ENCODE assay signal across 25 cellular contexts in genomic region chr1:85615536-85615935, GRCh38. TPM values are rescaled to one million over a fixed set of nuclear protein-coding genes. Genes with fewer than 3 reads are reported as not detected.
"Had no signal": no experiment of that assay in that cellular context is flagged by ENCODE, and none has a peak within 500 bp of the region (broad histone marks: within the 10 kb centered on the region; RNA-seq: fewer than 3 reads in every experiment).

No MANE protein-coding gene starts in this region.

- H3K27ac Mint-ChIP-seq: activated CD8-positive, alpha-beta T cell treated with anti-CD3 and anti-CD28 coated beads, Interleukin-2, amount 10 ng/mL, durations not matched to agents 7 days and 5 days; activated naive CD4-positive, alpha-beta T cell treated with anti-CD3 and anti-CD28 coated beads for 36 hours; activated naive CD8-positive, alpha-beta T cell; activated T-helper 1 cell treated with anti-CD3 and anti-CD28 coated beads, Interleukin-12 subunit alpha, Interleukin-12 subunit beta, Interleukin-2, Interleukin-4 antibody, amounts not matched to agents 30 ng/mL and 10 ng/mL and 1 ng/mL, durations not matched to agents 14 hours and 24 hours and 36 hours; T-helper 1 cell treated with Interleukin-12 subunit alpha and Interleukin-12 subunit beta and Interleukin-4 antibody, amounts not matched to agents 30 μg/mL and 1 μg/mL, for 36 hours; WTC11 had no signal

- H3K27me3 ChIP-seq: brain microvascular endothelial cell, cardiac muscle cell, SJSA1 had no signal

- H3K4me3 Mint-ChIP-seq: activated CD8-positive, alpha-beta T cell treated with anti-CD3 and anti-CD28 coated beads, Interleukin-2, amount 10 ng/mL, durations not matched to agents 7 days and 5 days; activated naive CD4-positive, alpha-beta T cell treated with anti-CD3 and anti-CD28 coated beads for 36 hours; activated naive CD8-positive, alpha-beta T cell; activated T-helper 1 cell treated with anti-CD3 and anti-CD28 coated beads, Interleukin-12 subunit alpha, Interleukin-12 subunit beta, Interleukin-2, Interleukin-4 antibody, amounts not matched to agents 30 ng/mL and 10 ng/mL and 1 ng/mL, durations not matched to agents 14 hours and 24 hours and 36 hours; T-helper 1 cell treated with Interleukin-12 subunit alpha and Interleukin-12 subunit beta and Interleukin-4 antibody, amounts not matched to agents 30 μg/mL and 1 μg/mL, for 36 hours; WTC11 had no signal

- H3K27ac ChIP-seq: cardiac muscle cell, SJSA1 had no signal

- H3K36me3 ChIP-seq: brain microvascular endothelial cell, cardiac muscle cell had no signal

- DNase-seq: activated CD4-positive, alpha-beta T cell treated with anti-CD3 and anti-CD28 coated beads for 48 hours; activated CD4-positive, alpha-beta T cell treated with anti-CD3 and anti-CD28 coated beads, Interleukin-2, amount 50 U/mL, for 4 hours; activated CD4-positive, CD25-positive, alpha-beta regulatory T cell treated with anti-CD3 and anti-CD28 coated beads, Interleukin-2, amount 50 U/mL, for 72 hours; activated CD8-positive, alpha-beta memory T cell treated with anti-CD3 and anti-CD28 coated beads, Interleukin-2, amount 50 U/mL, for 48 hours; activated CD8-positive, alpha-beta T cell treated with anti-CD3 and anti-CD28 coated beads, Interleukin-2, amount 10 ng/mL, durations not matched to agents 7 days and 5 days; activated effector memory CD4-positive, alpha-beta T cell treated with Interleukin-2 at 50 U/mL for 16 hours; activated naive CD4-positive, alpha-beta T cell treated with anti-CD3 and anti-CD28 coated beads for 36 hours; activated T-cell treated with anti-CD3 and anti-CD28 coated beads, Interleukin-2, amount 50 U/mL, for 1 hour; brain microvascular endothelial cell; Kasumi-1; NCI-H1105 treated with DMSO at 0.1 percent for 48 hours; NCI-H146; NCI-H187 treated with DMSO at 0.1 percent for 48 hours; NCI-H2081 treated with DMSO at 0.1 percent for 48 hours; NCI-H446; NCI-H524; SHP77; T-helper 9 cell had no signal

- H3K4me3 ChIP-seq: cardiac muscle cell, SJSA1 had no signal

- H3K9me3 ChIP-seq: SJSA1 had no signal

- ATAC-seq: activated CD8-positive, alpha-beta T cell treated with anti-CD3 and anti-CD28 coated beads, Interleukin-2, amount 10 ng/mL, durations not matched to agents 7 days and 5 days; SK-N-SH treated with all-trans-retinoic acid at 6 μM for 48 hours; WTC11 had no signal

RNA-seq across cellular contexts. Expression of gene CCN1, which starts 35.0 kb away (rescaled TPM):
- total RNA-seq: activated CD8-positive, alpha-beta T cell treated with anti-CD3 and anti-CD28 coated beads, Interleukin-2, amount 10 ng/mL, durations not matched to agents 7 days and 5 days; activated naive CD4-positive, alpha-beta T cell treated with anti-CD3 and anti-CD28 coated beads for 36 hours had no signal
